Comparison of ENCODE assay signal across 35 cellular contexts in the genomic region with DNA sequence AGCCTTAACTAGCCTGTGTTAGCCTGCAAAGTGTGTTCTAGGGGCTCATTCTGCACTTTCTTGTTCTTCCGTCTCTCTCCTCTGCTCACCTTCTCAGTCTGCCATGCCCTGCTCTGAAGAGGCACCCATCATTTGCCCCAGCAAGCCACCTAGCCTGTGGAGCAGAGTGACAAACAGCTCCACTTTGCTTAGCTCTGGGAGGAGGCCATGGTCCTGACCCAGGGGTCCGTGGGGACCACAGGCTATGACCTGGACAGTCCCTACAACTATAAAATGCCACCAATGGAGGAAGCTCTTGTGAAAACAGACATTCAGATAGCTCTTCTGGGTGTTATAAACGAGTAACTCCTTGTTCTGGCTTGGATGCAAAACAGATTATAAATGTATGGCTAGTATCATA.
"Had no signal": no experiment of that assay in that cellular context is flagged by ENCODE, and none has a peak within 500 bp of the region (broad histone marks: within the 10 kb centered on the region; RNA-seq: fewer than 3 reads in every experiment).

No MANE protein-coding gene starts in this region.

- H3K27ac ChIP-seq: KMS-11 had no signal

- H3K4me2 ChIP-seq: KMS-11 had no signal

- H3K27me3 ChIP-seq: MG63 had no signal

- DNase-seq: Karpas-422, Kasumi-1, KG1, MG63, MM.1S, MV-4-11, NCI-H1048, NCI-H1092, NCI-H1092 treated with DMSO at 0.1 percent for 48 hours, NCI-H1105, NCI-H1105 treated with DMSO at 0.1 percent for 48 hours, NCI-H1417, NCI-H1417 treated with DMSO at 0.1 percent for 48 hours, NCI-H1436, NCI-H1436 treated with DMSO at 0.1 percent for 48 hours, NCI-H146, NCI-H1694, NCI-H1694 treated with DMSO at 0.1 percent for 48 hours, NCI-H187, NCI-H187 treated with DMSO at 0.1 percent for 48 hours, NCI-H1930, NCI-H2029, NCI-H2029 treated with DMSO at 0.1 percent for 48 hours, NCI-H2081, NCI-H2081 treated with DMSO at 0.1 percent for 48 hours, NCI-H2107, NCI-H2171, NCI-H2171 treated with DMSO at 0.1 percent for 48 hours, NCI-H2227 treated with DMSO at 0.1 percent for 48 hours, NCI-H226, NCI-H345, NCI-H446, NCI-H446 treated with DMSO at 0.1 percent for 48 hours, NCI-H510A had no signal

- H3K9ac ChIP-seq: KMS-11 had no signal

- H3K4me3 ChIP-seq: MG63 had no signal

- H3K9me3 ChIP-seq: MG63 had no signal

- H3K36me3 ChIP-seq: MG63 had no signal
